In genomic region chr1:224109981-224110380, GRCh38 we compare ENCODE assay signal across 26 cellular contexts.
"Had no signal": no experiment of that assay in that cellular context is flagged by ENCODE, and none has a peak within 500 bp of the region (broad histone marks: within the 10 kb centered on the region; RNA-seq: fewer than 3 reads in every experiment).

No MANE protein-coding gene starts in this region.

- H3K36me3 ChIP-seq: left lung, left ventricle myocardium inferior, lower lobe of right lung had no signal

- H3K27ac ChIP-seq: hepatocyte, left lung, left ventricle myocardium inferior, lower lobe of right lung had no signal

- H3K27ac Mint-ChIP-seq: immature natural killer cell; memory B cell; mesothelial cell of epicardium; naive B cell; naive thymus-derived CD4-positive, alpha-beta T cell had no signal

- H2AFZ ChIP-seq: hepatocyte had no signal

- ATAC-seq: left cardiac atrium; left colon; left lobe of liver; left lung; left ventricle myocardium superior; lower lobe of right lung; mucosa of descending colon; naive thymus-derived CD4-positive, alpha-beta T cell had no signal

- FAIRE-seq: islet of Langerhans, keratinocyte, kidney had no signal

- H3K27me3 ChIP-seq: hepatocyte had no signal

- H3K9me3 ChIP-seq: left lung, left ventricle myocardium inferior, lower lobe of right lung, mucosa of descending colon had no signal

- H3K4me2 ChIP-seq: hepatocyte had no signal

- H3K9me3 Mint-ChIP-seq: immature natural killer cell; memory B cell; mesothelial cell of epicardium; naive B cell; naive thymus-derived CD4-positive, alpha-beta T cell had no signal

- DNase-seq: hippocampal formation; hypothalamus; immature natural killer cell; islet precursor cell; kidney; kidney glomerular epithelial cell; left cardiac atrium; left colon; left lung; left ventricle myocardium inferior; left ventricle myocardium superior; lower lobe of right lung; mammary epithelial cell; mesenchymal stem cell; mesendoderm; midbrain; mucosa of descending colon; naive B cell; naive thymus-derived CD4-positive, alpha-beta T cell had no signal

- H3K4me3 ChIP-seq: hepatocyte, left lung, left ventricle myocardium inferior, lower lobe of right lung, lung, mucosa of descending colon had no signal

- H3K4me3 Mint-ChIP-seq: immature natural killer cell; memory B cell; mesothelial cell of epicardium; naive thymus-derived CD4-positive, alpha-beta T cell had no signal

- H3K36me3 Mint-ChIP-seq: immature natural killer cell; memory B cell; mesothelial cell of epicardium; naive B cell; naive thymus-derived CD4-positive, alpha-beta T cell had no signal
